Comparison of ENCODE assay signal across 26 cellular contexts in genomic region chr7:104366390-104366789, GRCh38. TPM values are rescaled to one million over a fixed set of nuclear protein-coding genes. Genes with fewer than 3 reads are reported as not detected.
"Had no signal": no experiment of that assay in that cellular context is flagged by ENCODE, and none has a peak within 500 bp of the region (broad histone marks: within the 10 kb centered on the region; RNA-seq: fewer than 3 reads in every experiment).

No MANE protein-coding gene starts in this region.

- H3K27me3 ChIP-seq: adrenal gland, ascending aorta, brain microvascular endothelial cell, left lung, right lobe of liver, suprapubic skin, transverse colon had no signal

- H3K4me3 ChIP-seq: adrenal gland, ascending aorta, dorsolateral prefrontal cortex, left lung, lung, right lobe of liver, skin epidermis, stomach, suprapubic skin, transverse colon had no signal

- ATAC-seq: activated T-helper 17 cell treated with anti-CD3 and anti-CD28 coated beads, Interleukin-2, amount 50 U/mL, for 72 hours; effector memory CD8-positive, alpha-beta T cell; esophagus mucosa; left lung; naive thymus-derived CD4-positive, alpha-beta T cell; right lobe of liver; stimulated activated effector memory CD8-positive, alpha-beta T cell treated with anti-CD3 and anti-CD28 coated beads, Interleukin-12 subunit alpha, Interleukin-12 subunit beta, amount 100 ng/mL, for 72 hours; WTC11 had no signal

- H3K4me1 ChIP-seq: adrenal gland, ascending aorta, left lung, right lobe of liver, stomach, suprapubic skin, transverse colon had no signal

- H3K36me3 ChIP-seq: adrenal gland, ascending aorta, brain microvascular endothelial cell, left lung, right lobe of liver, stomach, suprapubic skin, transverse colon had no signal

- H3K9me3 ChIP-seq: adrenal gland, ascending aorta, left lung, right lobe of liver, stomach, suprapubic skin, transverse colon had no signal

- H3K27ac ChIP-seq: adrenal gland, ascending aorta, brain microvascular endothelial cell, dorsolateral prefrontal cortex, left lung, right lobe of liver, skin epidermis, stomach, suprapubic skin, transverse colon had no signal

- DNase-seq: activated T-cell treated with anti-CD3 and anti-CD28 coated beads, Interleukin-2, amount 50 U/mL, for 24 hours; adrenal gland; brain microvascular endothelial cell; dorsolateral prefrontal cortex; effector memory CD8-positive, alpha-beta T cell; glutamatergic neuron; hippocampal formation; kidney glomerular epithelial cell; left lung; naive thymus-derived CD4-positive, alpha-beta T cell; occipital lobe; right lobe of liver; stimulated activated CD4-positive, alpha-beta T cell treated with anti-CD3 and anti-CD28 coated beads, Interleukin-1b, Interleukin-23, amount 100 ng/mL, for 48 hours; stomach; transverse colon had no signal

RNA-seq across cellular contexts. Expression of gene LHFPL3, which starts 38.0 kb away (rescaled TPM):
- total RNA-seq: activated T-helper 17 cell treated with anti-CD3 and anti-CD28 coated beads, Interleukin-2, amount 50 U/mL, for 72 hours; ascending aorta; endothelial cell of umbilical vein; esophagus mucosa; left lung; lung; mesenteric fat pad; naive thymus-derived CD4-positive, alpha-beta T cell; neural crest cell; right lobe of liver; suprapubic skin had no signal
